Comparison of ENCODE assay signal across 11 cellular contexts in genomic region chr11:120512727-120513435, GRCh38. TPM values are rescaled to one million over a fixed set of nuclear protein-coding genes. Genes with fewer than 3 reads are reported as not detected.
DNase-seq lines count a peak whose midpoint lies in the region; ATAC-seq, FAIRE-seq and TF ChIP-seq lines count a peak whose summit lies in the region.
"Had no signal": no experiment of that assay in that cellular context is flagged by ENCODE, and none has a peak within 500 bp of the region (broad histone marks: within the 10 kb centered on the region; RNA-seq: fewer than 3 reads in every experiment).

No MANE protein-coding gene starts in this region.

- TF ChIP-seq CTCF in epithelial cell of proximal tubule (conservative IDR thresholded peaks at IDR 0.05; ENCODE audit: low read depth, low read length) = peak; percentile 34

- FAIRE-seq in GM19239 (lab: Jason Lieb, UNC) = no peak

- DNase-seq in NCI-H1092 treated with DMSO at 0.1 percent for 48 hours (lab: John Stamatoyannopoulos, UW) = peak; percentile 36
- no peak for DNase-seq in NCI-H1092 (lab: John Stamatoyannopoulos, UW)
- peak; percentile 63 to 69 for DNase-seq in NCI-H524 (lab: John Stamatoyannopoulos, UW)
- DNase-seq in epithelial cell of proximal tubule (ENCODE audit: low read depth) = no peak
- DNase-seq in posterior vena cava (ENCODE audit: low spot score) = peak; percentile 69
- no peak for DNase-seq in AG20443 (ENCODE audit: low spot score)
- DNase-seq in GM19239 (ENCODE audit: insufficient read length, low spot score) = no peak
- DNase-seq: NCI-H1694 treated with DMSO at 0.1 percent for 48 hours, retina had no signal

- intact Hi-C loops in posterior vena cava (cut with DNase I) = loop anchor here (2.0 to 10.0 kb wide), 3 partner anchors 170 to 439 kb away; no protein-coding TSS in a partner anchor

- H3K4me3 ChIP-seq in epithelial cell of proximal tubule (ENCODE audit: low read depth, low read length) = no peak overlapping the region
- H3K4me3 ChIP-seq: SK-N-MC had no signal

- no peak for ATAC-seq in GM21619 (IDR thresholded peaks at IDR 0.05; ENCODE audit: unreplicated experiment)

RNA-seq across cellular contexts. Expression of gene GRIK4, which starts 1.3 kb away (rescaled TPM):
- total RNA-seq in epithelial cell of proximal tubule = 0.06 and 0.07 TPM in 2 replicates
- under 1 TPM in 1 of 2 donors, not detected in 1; 0.19 TPM for total RNA-seq in posterior vena cava

Comparison
In these comparisons a context has a peak if more than half of its experiments do, and no peak if none do; other contexts are left out.
1. DNase-seq: peak in NCI-H1092 treated with DMSO at 0.1 percent for 48 hours (single experiment), NCI-H524 (2 of 2) and posterior vena cava (single experiment); none in NCI-H1092 (single experiment), epithelial cell of proximal tubule (single experiment), AG20443 (single experiment) and GM19239 (single experiment).